Comparison of ENCODE assay signal across 22 cellular contexts in genomic region chr12:45342848-45343247, GRCh38.
DNase-seq lines count a peak whose midpoint lies in the region; ATAC-seq and TF ChIP-seq lines count a peak whose summit lies in the region.
"Had no signal": no experiment of that assay in that cellular context is flagged by ENCODE, and none has a peak within 500 bp of the region (broad histone marks: within the 10 kb centered on the region; RNA-seq: fewer than 3 reads in every experiment).

No MANE protein-coding gene starts in this region.

- RAD21 ChIA-PET in HCT116 (lab: Charles Lee; ENCODE audit: low non-redundant PET in 1 of 2, low total read pairs in 2 of 2, uncharacterized antibody in 2 of 2, unreplicated experiment in 2 of 2) = no interaction called here

- ATAC-seq in SK-N-SH treated with all-trans-retinoic acid at 6 μM for 48 hours (peak; percentile 15; the same call in 2 of the 3 replicates), HCT116 (0 out of 2 replicates have a peak, but pooled peaks have one; percentile 20), gastrocnemius medialis (no peak)
- no peak for ATAC-seq in activated T-cell treated with anti-CD3 and anti-CD28 coated beads, Interleukin-2, amount 50 U/mL, for 72 hours (replicated peaks in 1 of 2)

- no peak for DNase-seq in SK-N-SH
- DNase-seq in HCT116 (ENCODE audit: low read depth, low spot score) = no peak
- no peak for DNase-seq in endodermal cell
- DNase-seq in gastrocnemius medialis = no peak
- no peak for DNase-seq in activated T-cell treated with anti-CD3 and anti-CD28 coated beads, Interleukin-2, amount 50 U/mL, for 72 hours
- DNase-seq in NOMO-1 (lab: John Stamatoyannopoulos, UW; ENCODE audit: unreplicated experiment in 2 of 2) = no peak
- DNase-seq in activated CD4-positive, alpha-beta T cell treated with anti-CD3 and anti-CD28 coated beads, Interleukin-2, amount 50 U/mL, for 4 hours = no peak
- DNase-seq: CD4-positive, CD25-positive, alpha-beta regulatory T cell; DMS153; GF-D8; GOT3; KG1; MV-4-11; NCI-H1694 treated with DMSO at 0.1 percent for 48 hours; NCI-H2107; NCI-H226; NCI-H524; NCI-H82; SJCRH30 had no signal

- CTCF ChIA-PET in SK-N-SH (lab: Yijun Ruan, JAX) (no interaction called here), HCT116 (lab: Charles Lee) (no interaction called here)

- intact Hi-C loops in HCT116 (cut with micrococcal nuclease) = no loop called here
- intact Hi-C loops in gastrocnemius medialis (cut with DNase I; ENCODE audit: low total_unique reads) = no loop called here

- H2AFZ ChIP-seq in SK-N-SH (ENCODE audit: low read depth) = no peak overlapping the region
- H2AFZ ChIP-seq in HCT116 (ENCODE audit: low read depth, low read length, poor library complexity, severe bottlenecking) = no peak overlapping the region

- H3F3A ChIP-seq in SK-N-SH (replicated peaks; ENCODE audit: insufficient read depth) = no peaks in the 10 kb centered on the region

- H3K9me2 ChIP-seq in SK-N-SH = no peaks in the 10 kb centered on the region
- H3K9me2 ChIP-seq in HCT116 (ENCODE audit: insufficient read depth) = no peaks in the 10 kb centered on the region

- no peak overlapping the region for H3K4me3 ChIP-seq in SK-N-SH (ENCODE audit: low read depth in 2 of 2, low read length in 1 of 2)
- no peak overlapping the region for H3K4me3 ChIP-seq in HCT116 (replicated peaks in 1 of 2; ENCODE audit: low read depth in 1 of 2, low read length in 2 of 2)
- no peak overlapping the region for H3K4me3 ChIP-seq in endodermal cell (ENCODE audit: low read length)
- H3K4me3 ChIP-seq in gastrocnemius medialis = no peak overlapping the region
- H3K4me3 ChIP-seq: SJCRH30 had no signal

- H3K4me1 Mint-ChIP-seq in endodermal cell = peaks cover 4% of the 10 kb centered on the region
- H3K4me1 Mint-ChIP-seq in activated T-cell treated with anti-CD3 and anti-CD28 coated beads, Interleukin-2, amount 50 U/mL, for 72 hours (ENCODE audit: low read depth) = no peaks in the 10 kb centered on the region

- POLR2A ChIA-PET in SK-N-SH (lab: Yijun Ruan, JAX) (no interaction called here), HCT116 (lab: Charles Lee) (no interaction called here)

- peaks cover 5 to 17% of the 10 kb centered on the region in 2 experiments for H3K36me3 ChIP-seq in SK-N-SH (replicated peaks in 1 of 2; ENCODE audit: control insufficient read depth in 1 of 2, insufficient read depth in 2 of 2, low read length in 1 of 2)
- H3K36me3 ChIP-seq in HCT116 (ENCODE audit: control insufficient read depth in 1 of 2, insufficient read depth in 2 of 2, low read length in 2 of 2) = no peaks in the 10 kb centered on the region
- peaks cover 20% of the 10 kb centered on the region for H3K36me3 ChIP-seq in endodermal cell (ENCODE audit: control insufficient read depth, insufficient read depth, low read length)
- peaks cover 0 to 7% of the 10 kb centered on the region in 2 donors for H3K36me3 ChIP-seq in gastrocnemius medialis

- 100% methylated on average over 2 of the region's 2 CpGs for whole genome bisulfite sequencing in SK-N-SH (ENCODE audit: low lambda C conversion rate)
- WGBS in endodermal cell (ENCODE audit: insufficient coverage in 1 of 2, insufficient read length in 1 of 2), 2 experiments = 90% methylated on average over 2 of the region's 2 CpGs; no CpG with 5 or more reads in 1 of the 2 experiments

- no TSS peak for BruUV-seq in HCT116 (replicated peaks; lab: Mats Ljungman, UMichigan)

- H4K20me1 ChIP-seq in SK-N-SH (ENCODE audit: insufficient read depth) = no peaks in the 10 kb centered on the region
- H4K20me1 ChIP-seq in HCT116 (ENCODE audit: insufficient read depth) = no peaks in the 10 kb centered on the region

- peaks cover 7% of the 10 kb centered on the region in 2 experiments; a peak in 3 of 4 replicates for H3K4me1 ChIP-seq in SK-N-SH (ENCODE audit: control insufficient read depth in 1 of 2, insufficient read depth in 2 of 2, low read depth in 1 of 2, low read length in 1 of 2)
- H3K4me1 ChIP-seq in HCT116 (ENCODE audit: control insufficient read depth in 1 of 2, insufficient read depth in 2 of 2, low read length in 2 of 2) = peaks cover 5 to 18% of the 10 kb centered on the region in 2 experiments; a peak in 3 of 4 replicates
- no peaks in the 10 kb centered on the region for H3K4me1 ChIP-seq in endodermal cell (ENCODE audit: control insufficient read depth, insufficient read depth, low read length)
- peaks cover 36 to 39% of the 10 kb centered on the region in 2 donors for H3K4me1 ChIP-seq in gastrocnemius medialis

- no peaks in the 10 kb centered on the region for H3K9me3 ChIP-seq in SK-N-SH
- no peaks in the 10 kb centered on the region for H3K9me3 ChIP-seq in HCT116 (ENCODE audit: control insufficient read depth in 1 of 2, insufficient read depth in 1 of 2, low read depth in 1 of 2, low read length in 2 of 2)
- H3K9me3 ChIP-seq in endodermal cell (ENCODE audit: control insufficient read depth, low read length) = no peaks in the 10 kb centered on the region
- no peaks in the 10 kb centered on the region for H3K9me3 ChIP-seq in gastrocnemius medialis
- H3K9me3 ChIP-seq: BE2C, SJCRH30 had no signal

- no peak for TF ChIP-seq EP300 in SK-N-SH (IDR thresholded peaks at IDR 0.05; ENCODE audit: borderline replicate concordance in 1 of 2, low read depth in 1 of 2, low read length in 1 of 2)

- H3K4me2 ChIP-seq in SK-N-SH = no peak overlapping the region
- H3K4me2 ChIP-seq in HCT116 (ENCODE audit: low read length) = peak overlapping the region; percentile 44

- H3K27ac Mint-ChIP-seq in endodermal cell = peak overlapping the region; percentile 32
- no peak overlapping the region for H3K27ac Mint-ChIP-seq in activated T-cell treated with anti-CD3 and anti-CD28 coated beads, Interleukin-2, amount 50 U/mL, for 72 hours

- H3K27me3 ChIP-seq in SK-N-SH (ENCODE audit: insufficient read depth) = no peaks in the 10 kb centered on the region
- H3K27me3 ChIP-seq in HCT116 (ENCODE audit: insufficient read depth, low read length) = no peaks in the 10 kb centered on the region
- H3K27me3 ChIP-seq in endodermal cell (ENCODE audit: control insufficient read depth, insufficient read depth, low read length, poor library complexity, severe bottlenecking) = no peaks in the 10 kb centered on the region
- H3K27me3 ChIP-seq in gastrocnemius medialis = no peaks in the 10 kb centered on the region
- H3K27me3 ChIP-seq: BE2C, SJCRH30 had no signal

- H3K36me3 Mint-ChIP-seq in endodermal cell (ENCODE audit: low read depth) = peaks cover 12% of the 10 kb centered on the region
- H3K36me3 Mint-ChIP-seq in activated T-cell treated with anti-CD3 and anti-CD28 coated beads, Interleukin-2, amount 50 U/mL, for 72 hours (ENCODE audit: insufficient read depth in 2 of 2) = peaks cover 0 to under 1% of the 10 kb centered on the region in 2 donors

- H3K27me3 Mint-ChIP-seq in endodermal cell (ENCODE audit: insufficient read depth) = no peaks in the 10 kb centered on the region
- no peaks in the 10 kb centered on the region for H3K27me3 Mint-ChIP-seq in activated T-cell treated with anti-CD3 and anti-CD28 coated beads, Interleukin-2, amount 50 U/mL, for 72 hours (ENCODE audit: low read depth)
- H3K27me3 Mint-ChIP-seq: CD4-positive, CD25-positive, alpha-beta regulatory T cell had no signal

- H3K27ac ChIP-seq in SK-N-SH (ENCODE audit: low read depth in 2 of 2, low read length in 1 of 2) (peak overlapping the region in 1 of 2 experiments; percentile 30; a peak in 2 of 4 replicates), HCT116 (ENCODE audit: low read depth, low read length) (no peak overlapping the region), endodermal cell (ENCODE audit: low read depth, low read length) (no peak overlapping the region), gastrocnemius medialis (peak overlapping the region in 3 of 4 donors; percentile 31 to 32 (median 31))
- H3K27ac ChIP-seq: 22Rv1, SJCRH30 had no signal

- in situ Hi-C loops in gastrocnemius medialis (cut with MboI; ENCODE audit: low sequenced_read_pairs in 4 of 4) = no loop called here

- H3K79me2 ChIP-seq in SK-N-SH (ENCODE audit: insufficient read depth) = peaks cover 8% of the 10 kb centered on the region; the same call in 1 of the 2 replicates
- H3K79me2 ChIP-seq in HCT116 (ENCODE audit: insufficient read depth, low read length) = no peaks in the 10 kb centered on the region

- H3K9me3 Mint-ChIP-seq in endodermal cell = no peaks in the 10 kb centered on the region
- no peaks in the 10 kb centered on the region for H3K9me3 Mint-ChIP-seq in activated T-cell treated with anti-CD3 and anti-CD28 coated beads, Interleukin-2, amount 50 U/mL, for 72 hours
- H3K9me3 Mint-ChIP-seq: CD4-positive, CD25-positive, alpha-beta regulatory T cell had no signal

- TF ChIP-seq CTCF in SK-N-SH (IDR thresholded peaks at IDR 0.05) (no peak), HCT116 (IDR thresholded peaks at IDR 0.05 in 2 of 3, conservative IDR thresholded peaks at IDR 0.05 in 1 of 3; ENCODE audit: borderline replicate concordance in 1 of 3, insufficient read depth in 1 of 3, low read depth in 2 of 3, low read length in 2 of 3) (no peak), endodermal cell (conservative IDR thresholded peaks at IDR 0.05) (no peak), gastrocnemius medialis (IDR thresholded peaks at IDR 0.05 in 4 of 5, conservative IDR thresholded peaks at IDR 0.05 in 1 of 5) (no peak)

- H3K9ac ChIP-seq in SK-N-SH = no peak overlapping the region
- no peak overlapping the region for H3K9ac ChIP-seq in HCT116 (ENCODE audit: low read length)
- no peak overlapping the region for H3K9ac ChIP-seq in endodermal cell (ENCODE audit: extremely low read depth, low read length, poor library complexity, severe bottlenecking)

- no peak overlapping the region for H3K4me3 Mint-ChIP-seq in endodermal cell
- no peak overlapping the region for H3K4me3 Mint-ChIP-seq in activated T-cell treated with anti-CD3 and anti-CD28 coated beads, Interleukin-2, amount 50 U/mL, for 72 hours
- H3K4me3 Mint-ChIP-seq: CD4-positive, CD25-positive, alpha-beta regulatory T cell had no signal

- TF ChIP-seq RAD21 in SK-N-SH (IDR thresholded peaks at IDR 0.05; ENCODE audit: low read length) (no peak), HCT116 (IDR thresholded peaks at IDR 0.05; ENCODE audit: low read depth) (no peak)

- no peak for TF ChIP-seq POLR2A in HCT116 (IDR thresholded peaks at IDR 0.05; ENCODE audit: borderline replicate concordance, extremely low read depth, insufficient read depth, insufficient read length)
- TF ChIP-seq POLR2A in gastrocnemius medialis (IDR thresholded peaks at IDR 0.05) = no peak

TF ChIP-seq in SK-N-SH treated with all-trans-retinoic acid at 6 μM for 48 hours, 23 proteins besides CTCF, POLR2A, EP300 and RAD21:
- no peak for TF ChIP-seq PPARA (CRISPR knock-in tag; IDR thresholded peaks at IDR 0.05; ENCODE audit: borderline replicate concordance)
- TF ChIP-seq ZFP30 (CRISPR knock-in tag; IDR thresholded peaks at IDR 0.05) = no peak
- no peak for TF ChIP-seq ZNF8 (CRISPR knock-in tag; IDR thresholded peaks at IDR 0.05)

TF ChIP-seq in SK-N-SH, 30 proteins besides CTCF, POLR2A, EP300 and RAD21 (continues in another document):
- TF ChIP-seq FOSL2 (IDR thresholded peaks at IDR 0.05; ENCODE audit: borderline replicate concordance, low read depth) (no peak), JUND (IDR thresholded peaks at IDR 0.05) (no peak), TEAD4 (IDR thresholded peaks at IDR 0.05; ENCODE audit: borderline replicate concordance, insufficient read depth) (no peak)

TF ChIP-seq in HCT116, 20 proteins besides CTCF, POLR2A, EP300 and RAD21:
- TF ChIP-seq EGR1 (IDR thresholded peaks at IDR 0.05; ENCODE audit: low read depth) (no peak), CBX3 (IDR thresholded peaks at IDR 0.05; ENCODE audit: low read depth) (no peak), ZNF274 (IDR thresholded peaks at IDR 0.05; ENCODE audit: low read depth, low read length) (no peak)

Comparison
In these comparisons a context has a peak if more than half of its experiments do, and no peak if none do; other contexts are left out.
1. ATAC-seq: peak in SK-N-SH treated with all-trans-retinoic acid at 6 μM for 48 hours (single experiment) and HCT116 (single experiment); none in gastrocnemius medialis (0 of 2) and activated T-cell treated with anti-CD3 and anti-CD28 coated beads, Interleukin-2, amount 50 U/mL, for 72 hours (0 of 2).
2. H3K27ac ChIP-seq: peak in gastrocnemius medialis (3 of 4); none in HCT116 (single experiment) and endodermal cell (single experiment).